ENCODE assay signal across 1 cellular context in genomic region chr7:1361756-1362125, GRCh38.
TF ChIP-seq lines count a peak whose summit lies in the region.

No MANE protein-coding gene starts in this region.

TF ChIP-seq in SK-N-SH treated with all-trans-retinoic acid at 6 μM for 48 hours, 23 proteins besides CTCF, POLR2A, EP300 and RAD21 (continued from another document):
- TF ChIP-seq PATZ1 (CRISPR knock-in tag; IDR thresholded peaks at IDR 0.05; ENCODE audit: borderline replicate concordance) = no peak
